ENCODE assay signal across 9 cellular contexts in genomic region chr2:38092196-38092902, GRCh38. TPM values are rescaled to one million over a fixed set of nuclear protein-coding genes. Genes with fewer than 3 reads are reported as not detected.
DNase-seq lines count a peak whose midpoint lies in the region; ATAC-seq, FAIRE-seq and TF ChIP-seq lines count a peak whose summit lies in the region.
"Had no signal": no experiment of that assay in that cellular context is flagged by ENCODE, and none has a peak within 500 bp of the region (broad histone marks: within the 10 kb centered on the region; RNA-seq: fewer than 3 reads in every experiment).

No MANE protein-coding gene starts in this region.

- H3K4me2 ChIP-seq in K562 (ENCODE audit: insufficient read depth, low read length), result peak overlapping the region; percentile 38

- H3K79me2 ChIP-seq in K562 (ENCODE audit: control insufficient read depth, insufficient read depth, low read length), result no peaks in the 10 kb centered on the region

- H4K20me1 ChIP-seq in K562 (replicated peaks; ENCODE audit: control insufficient read depth, insufficient read depth, low read length), result no peaks in the 10 kb centered on the region

- POLR2A ChIA-PET in K562 (lab: Yijun Ruan, JAX), result interaction anchor here (1.4 kb wide), 1 partner anchor 13 kb away, joined by 5 read pairs; no protein-coding TSS in a partner anchor

- DNase-seq in HuH-7 (ENCODE audit: low spot score), result peak; percentile 63
- no peak for DNase-seq in K562 (ENCODE audit: extremely low read depth in 1 of 4, low spot score in 3 of 4)
- peak; percentile 19 for DNase-seq in left kidney (ENCODE audit: low read depth, low spot score)
- peak in 1 of 2 donors; percentile 84 for DNase-seq in suprapubic skin (ENCODE audit: low spot score in 2 of 2)
- no peak for DNase-seq in GM10266 (ENCODE audit: extremely low spot score)
- no peak for DNase-seq in head of caudate nucleus
- no peak for DNase-seq in activated CD4-positive, CD25-positive, alpha-beta regulatory T cell (lab: John Stamatoyannopoulos, UW)
- DNase-seq in activated naive CD4-positive, alpha-beta T cell treated with Interleukin-2 at 50 U/mL for 16 hours, result no peak

- TF ChIP-seq POLR2A in K562 (conservative IDR thresholded peaks at IDR 0.05) (no peak), suprapubic skin (IDR thresholded peaks at IDR 0.05) (no peak)

- TF ChIP-seq RAD21 in K562 (CRISPR knock-in tag; conservative IDR thresholded peaks at IDR 0.05 in 1 of 2, IDR thresholded peaks at IDR 0.05 in 1 of 2), result no peak

- TF ChIP-seq EP300 in K562 (IDR thresholded peaks at IDR 0.05; ENCODE audit: low read length) (no peak), suprapubic skin (IDR thresholded peaks at IDR 0.05) (no peak)

- 0 out of 5 replicates have a peak, but pooled peaks cover 0 to 2% of the 10 kb centered on the region in 2 experiments for H3K4me1 ChIP-seq in K562 (replicated peaks in 1 of 2; ENCODE audit: control insufficient read depth in 2 of 2, insufficient read depth in 2 of 2, low read length in 2 of 2)
- peaks cover 53% of the 10 kb centered on the region for H3K4me1 ChIP-seq in suprapubic skin

- in situ Hi-C loops in K562 (cut with MboI), result no loop called here

- peak overlapping the region; percentile 65 for H2AFZ ChIP-seq in K562 (ENCODE audit: low read depth, low read length)

- H3K9me1 ChIP-seq in K562 (ENCODE audit: control insufficient read depth, insufficient read depth, low read length), result no peaks in the 10 kb centered on the region

- no peaks in the 10 kb centered on the region for H3K9me3 ChIP-seq in K562 (replicated peaks; ENCODE audit: control insufficient read depth, insufficient read depth, low read depth, low read length)
- no peaks in the 10 kb centered on the region for H3K9me3 ChIP-seq in suprapubic skin

- no peak overlapping the region for H3K4me3 ChIP-seq in K562
- H3K4me3 ChIP-seq in suprapubic skin, result no peak overlapping the region

- ATAC-seq in K562, result no peak

- intact Hi-C loops in K562 (cut with micrococcal nuclease) (no loop called here), head of caudate nucleus (cut with DNase I) (no loop called here)

- BruUV-seq in K562 (replicated peaks; lab: Mats Ljungman, UMichigan), result no TSS peak

- H3K36me3 ChIP-seq in K562 (ENCODE audit: control insufficient read depth, insufficient read depth, low read length) (no peaks in the 10 kb centered on the region), suprapubic skin (no peaks in the 10 kb centered on the region)

- no peak for TF ChIP-seq CTCF in K562 (IDR thresholded peaks at IDR 0.05 in 2 of 3, conservative IDR thresholded peaks at IDR 0.05 in 1 of 3; ENCODE audit: insufficient read depth in 2 of 3, low read depth in 1 of 3, low read length in 3 of 3)
- TF ChIP-seq CTCF in suprapubic skin (IDR thresholded peaks at IDR 0.05), result no peak
- no peak for TF ChIP-seq CTCF in GM10266 (IDR thresholded peaks at IDR 0.05; ENCODE audit: control insufficient read depth, insufficient read depth, low read depth, missing control alignments)

- WGBS in K562 (ENCODE audit: insufficient coverage, low coverage, missing lambda C conversion rate), result 3% methylated on average over 10 of the region's 11 CpGs
- WGBS in suprapubic skin, result 41% methylated on average over 11 of the region's 11 CpGs

- CTCF ChIA-PET in K562 (lab: Yijun Ruan, JAX; ENCODE audit: low intra/inter-chr PET ratio), result no interaction called here

- H3K27me3 ChIP-seq in K562 (ENCODE audit: control insufficient read depth in 2 of 2, insufficient read depth in 2 of 2, low read length in 2 of 2) (peaks cover 16 to 31% of the 10 kb centered on the region in 2 experiments; a peak in 4 of 5 replicates), suprapubic skin (no peaks in the 10 kb centered on the region)

- FAIRE-seq in K562 (lab: Jason Lieb, UNC), result no peak
- FAIRE-seq: colon had no signal

- no peak overlapping the region for H3K9ac ChIP-seq in K562 (ENCODE audit: insufficient read depth in 1 of 2, low read depth in 2 of 2, low read length in 2 of 2)

- H3K27ac ChIP-seq in K562 (ENCODE audit: extremely low read depth, low read depth, low read length) (no peak overlapping the region), suprapubic skin (peak overlapping the region; percentile 79)

TF ChIP-seq in K562, 482 proteins besides CTCF, POLR2A, EP300 and RAD21 (continues in another document):
- no peak for TF ChIP-seq TAF7 (tag; IDR thresholded peaks at IDR 0.05)
- no peak for TF ChIP-seq JUNB (CRISPR knock-in tag; conservative IDR thresholded peaks at IDR 0.05)
- TF ChIP-seq TBP (optimal IDR thresholded peaks at IDR 0.05; ENCODE audit: low read depth, low read length), result no peak
- TF ChIP-seq PYGO2 (tag; IDR thresholded peaks at IDR 0.05), result no peak
- TF ChIP-seq ZNF76 (CRISPR knock-in tag; IDR thresholded peaks at IDR 0.05; ENCODE audit: borderline replicate concordance), result no peak
- TF ChIP-seq PCBP2 (IDR thresholded peaks at IDR 0.05; ENCODE audit: low read depth, low read length, poor library complexity, severe bottlenecking), result no peak
- TF ChIP-seq ZNF740 (CRISPR knock-in tag; IDR thresholded peaks at IDR 0.05), result no peak
- no peak for TF ChIP-seq ZNF740 (tag; IDR thresholded peaks at IDR 0.05)
- TF ChIP-seq ZNF316 (IDR thresholded peaks at IDR 0.05), result peak; percentile 93
- TF ChIP-seq MCM3 (IDR thresholded peaks at IDR 0.05), result no peak
- no peak for TF ChIP-seq SRSF7 (optimal IDR thresholded peaks at IDR 0.05; ENCODE audit: low read depth, low read length)
- no peak for TF ChIP-seq ZKSCAN3 (CRISPR knock-in tag; IDR thresholded peaks at IDR 0.05)
- TF ChIP-seq ZNF445 (CRISPR knock-in tag; IDR thresholded peaks at IDR 0.05; ENCODE audit: low read depth), result no peak
- TF ChIP-seq NR3C1 (CRISPR knock-in tag; IDR thresholded peaks at IDR 0.05), result no peak
- no peak for TF ChIP-seq GTF2A2 (tag; IDR thresholded peaks at IDR 0.05)
- TF ChIP-seq POLR3A (IDR thresholded peaks at IDR 0.05; ENCODE audit: borderline replicate concordance, extremely low read depth, insufficient read depth, insufficient read length), result no peak
- TF ChIP-seq ZNF583 (CRISPR knock-in tag; IDR thresholded peaks at IDR 0.05), result no peak
- no peak for TF ChIP-seq MCM2 (IDR thresholded peaks at IDR 0.05; ENCODE audit: low read depth)
- TF ChIP-seq HDAC8 (tag; IDR thresholded peaks at IDR 0.05), result no peak
- TF ChIP-seq ZBTB12 (CRISPR knock-in tag; IDR thresholded peaks at IDR 0.05), result no peak
- no peak for TF ChIP-seq ZC3H4 (CRISPR knock-in tag; IDR thresholded peaks at IDR 0.05; ENCODE audit: borderline replicate concordance)
- TF ChIP-seq MAFG (tag; conservative IDR thresholded peaks at IDR 0.05), result peak; percentile 86
- TF ChIP-seq CGGBP1 (CRISPR knock-in tag; IDR thresholded peaks at IDR 0.05), result no peak
- no peak for TF ChIP-seq RBM39 (optimal IDR thresholded peaks at IDR 0.05; ENCODE audit: low read depth, low read length)
- TF ChIP-seq C11orf30 (IDR thresholded peaks at IDR 0.05; ENCODE audit: low read depth), result peak; percentile 89
- TF ChIP-seq NFE2 (IDR thresholded peaks at IDR 0.05; ENCODE audit: low read depth), result peak; percentile 41; the same call in 1 of the 2 replicates
- no peak for TF ChIP-seq ZFPM2 (CRISPR knock-in tag; IDR thresholded peaks at IDR 0.05)
- no peak for TF ChIP-seq NR2C1 (IDR thresholded peaks at IDR 0.05)
- TF ChIP-seq NR2C1 (tag; IDR thresholded peaks at IDR 0.05), result no peak

RNA-seq across cellular contexts. Expression of gene CYP1B1, which starts 16.4 kb away (rescaled TPM):
- total RNA-seq in K562 (2011; cell fraction: chromatin; rRNA removed; ENCODE audit: low replicate concordance), result not detected in 2 replicates
- total RNA-seq in K562 (2011; cell fraction: nucleolus; rRNA removed), result not detected in 2 replicates
- total RNA-seq in K562 (2011; cell fraction: nucleoplasm; rRNA removed), result not detected in 2 replicates
- total RNA-seq in K562 (2014; rRNA removed) (not detected in 2 replicates), K562 (2014; rRNA removed; fragmentation: Illumina TruSeq; extraction: Trizol) (not detected in 2 replicates), K562 (2015; rRNA removed; fragmentation: Illumina TruSeq; extraction: Trizol) (not detected in 2 replicates), K562 (2021) (0.07 and 0.13 TPM in 2 replicates), suprapubic skin (10 to 100 TPM; 10.7 to 19.6 (median 12.8) TPM)
- polyA plus RNA-seq in K562 (2011; rRNA removed) (not detected in 2 replicates), K562 (2014; fragmentation: Illumina TruSeq; extraction: Trizol) (not detected in 2 replicates), K562 (2014; fragmentation: Nextera tagmentation; extraction: Ambion mirVana) (not detected), K562 (2014; rRNA removed) (not detected in 2 replicates)
- not detected in 2 replicates for polyA plus RNA-seq in K562 (2011; cell fraction: cytosol; rRNA removed)
- polyA plus RNA-seq in K562 (2011; cell fraction: nucleus; rRNA removed), result not detected in 2 replicates
- polyA plus RNA-seq in K562 (2012), result not detected in 2 replicates
- not detected in 2 replicates for polyA minus RNA-seq in K562 (2011; rRNA and poly(A)+ RNA removed)
- polyA minus RNA-seq in K562 (2011; cell fraction: cytosol; rRNA and poly(A)+ RNA removed), result not detected in 2 replicates
- polyA minus RNA-seq in K562 (2011; cell fraction: nucleus; rRNA and poly(A)+ RNA removed), result not detected in 2 replicates

Comparison
In these comparisons a context has a peak if more than half of its experiments do, and no peak if none do; other contexts are left out.
1. DNase-seq: peak in HuH-7 (single experiment) and left kidney (single experiment); none in K562 (0 of 4), GM10266 (single experiment), head of caudate nucleus (0 of 42), activated CD4-positive, CD25-positive, alpha-beta regulatory T cell (0 of 4) and activated naive CD4-positive, alpha-beta T cell treated with Interleukin-2 at 50 U/mL for 16 hours (single experiment).
2. RNA of gene CYP1B1, which starts 16.4 kb away (total RNA-seq): 10.7 to 19.6 TPM in suprapubic skin; 0.07 to 0.13 TPM in K562; every median in the first group is over 4 times any median in the second.